ENCODE assay signal across 15 cellular contexts in the genomic region with DNA sequence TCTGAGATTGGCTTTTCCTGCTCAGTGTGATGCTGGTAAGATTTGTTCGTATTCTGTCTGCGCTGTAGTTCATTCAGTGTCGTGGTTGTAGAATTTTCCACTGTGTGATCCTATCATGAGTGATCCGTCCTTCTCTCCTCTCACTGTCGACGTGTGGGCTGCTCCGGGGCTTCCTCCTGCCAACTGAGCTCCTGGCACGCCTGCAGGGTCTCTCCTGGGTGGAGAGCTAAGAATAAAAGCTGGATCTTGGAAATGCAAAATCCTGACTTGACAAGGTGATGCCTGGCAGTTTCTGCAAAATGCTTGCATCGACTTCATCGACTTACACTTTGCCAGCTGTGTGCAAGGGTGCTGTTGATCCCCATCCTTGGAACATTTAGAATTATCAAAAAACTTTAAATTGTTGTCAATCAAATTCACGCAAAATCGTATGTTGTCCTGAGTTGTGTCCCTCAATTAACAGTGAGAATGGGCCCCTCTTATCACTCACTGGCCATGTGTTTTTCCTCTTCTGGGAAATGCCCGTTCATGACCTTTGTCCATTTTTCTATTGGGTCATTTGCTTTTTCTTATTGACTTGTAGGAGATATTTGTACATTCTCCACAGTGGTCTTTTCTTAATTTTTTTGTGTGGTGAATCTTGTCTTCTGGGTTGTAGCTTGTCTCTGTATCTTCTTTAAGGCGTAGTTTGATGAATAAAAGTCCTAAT.
"Had no signal": no experiment of that assay in that cellular context is flagged by ENCODE, and none has a peak within 500 bp of the region (broad histone marks: within the 10 kb centered on the region; RNA-seq: fewer than 3 reads in every experiment).

No MANE protein-coding gene starts in this region.

- H3K27ac Mint-ChIP-seq: activated naive CD8-positive, alpha-beta T cell; memory B cell; stimulated activated naive B cell treated with anti-CD40 and anti-IgM and Interleukin-4, amounts not matched to agents 10 μg/mL and 1 μg/mL and 100 μg/mL, for 72 hours had no signal

- H3K4me1 ChIP-seq: foreskin keratinocyte had no signal

- H3K9me3 Mint-ChIP-seq: memory B cell had no signal

- H3K27me3 ChIP-seq: dorsolateral prefrontal cortex, ovary had no signal

- FAIRE-seq: colon had no signal

- H3K36me3 ChIP-seq: ovary, thoracic aorta had no signal

- H3K4me3 Mint-ChIP-seq: activated naive CD8-positive, alpha-beta T cell; stimulated activated naive B cell treated with anti-CD40 and anti-IgM and Interleukin-4, amounts not matched to agents 10 μg/mL and 1 μg/mL and 100 μg/mL, for 72 hours had no signal

- H3K27me3 Mint-ChIP-seq: activated naive CD8-positive, alpha-beta T cell had no signal

- H3K27ac ChIP-seq: dorsolateral prefrontal cortex, epithelial cell of prostate, foreskin keratinocyte, ovary, thoracic aorta, VCaP had no signal

- H3K9me3 ChIP-seq: ovary had no signal

- DNase-seq: activated CD4-positive, alpha-beta T cell treated with anti-CD3 and anti-CD28 coated beads, Interleukin-2, amount 50 U/mL, for 48 hours; activated gamma-delta T cell treated with Interleukin-2 at 50 U/mL for 16 hours; central memory CD4-positive, alpha-beta T cell; foreskin keratinocyte; stimulated activated naive B cell treated with anti-CD40 and anti-IgM and Interleukin-4, amounts not matched to agents 10 μg/mL and 1 μg/mL and 100 μg/mL, for 72 hours; SW 1271; T-helper 2 cell had no signal

- ATAC-seq: foreskin keratinocyte had no signal

- H3K36me3 Mint-ChIP-seq: activated naive CD8-positive, alpha-beta T cell; memory B cell had no signal

- H3K4me3 ChIP-seq: dorsolateral prefrontal cortex, ovary, thoracic aorta had no signal
